10 cellular contexts compared by ENCODE assay signal in the genomic region with DNA sequence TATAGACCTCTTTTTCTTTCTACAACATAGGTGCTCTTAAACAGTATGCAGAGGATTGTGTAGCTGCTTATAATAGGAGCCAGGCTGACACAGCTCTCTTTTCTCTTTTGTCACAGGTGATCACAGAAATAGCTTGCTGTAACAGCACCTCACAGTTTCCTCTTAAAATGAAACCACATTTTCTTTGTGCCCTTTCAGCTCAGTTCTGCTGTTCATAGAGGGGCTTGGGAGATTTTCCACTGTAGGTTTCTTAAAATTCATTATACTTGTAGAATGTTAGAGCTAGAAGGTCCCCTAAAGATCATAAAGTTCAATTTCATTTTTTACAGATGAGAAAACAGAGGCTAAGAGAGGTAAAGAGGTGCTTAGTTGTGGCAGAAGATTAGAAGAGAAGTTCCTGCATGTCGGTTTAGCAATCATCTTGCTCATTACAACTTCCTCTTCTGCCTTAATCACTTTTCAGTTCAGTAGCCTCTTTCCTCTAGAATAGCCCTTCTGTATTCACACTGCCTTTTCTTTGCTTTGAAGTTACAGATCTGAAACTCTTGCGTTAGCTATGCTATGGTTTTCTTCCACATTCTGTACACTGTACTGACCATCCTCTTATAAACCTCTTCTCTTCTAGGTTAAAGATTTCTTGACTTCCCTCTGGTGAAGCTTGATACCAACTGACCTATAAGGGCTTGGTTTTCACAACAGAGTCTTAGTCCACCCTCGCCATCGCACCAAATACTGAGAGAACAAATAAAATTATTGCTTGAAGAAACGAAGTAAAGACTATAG. TPM values are rescaled to one million over a fixed set of nuclear protein-coding genes. Genes with fewer than 3 reads are reported as not detected.
DNase-seq lines count a peak whose midpoint lies in the region; ATAC-seq and TF ChIP-seq lines count a peak whose summit lies in the region.
"Had no signal": no experiment of that assay in that cellular context is flagged by ENCODE, and none has a peak within 500 bp of the region (broad histone marks: within the 10 kb centered on the region; RNA-seq: fewer than 3 reads in every experiment).

No MANE protein-coding gene starts in this region.

- H3K36me3 ChIP-seq in osteoblast (ENCODE audit: insufficient read depth, low read length) (peaks cover 6% of the 10 kb centered on the region), mesenchymal stem cell (ENCODE audit: control insufficient read depth in 1 of 2, insufficient read depth in 2 of 2, low read depth in 1 of 2, low read length in 2 of 2) (peaks cover 6 to 40% of the 10 kb centered on the region in 2 experiments)

- H4K91ac ChIP-seq in mesenchymal stem cell (ENCODE audit: low read length), result no peak overlapping the region

- H3K14ac ChIP-seq in mesenchymal stem cell (ENCODE audit: low read length in 2 of 2), result no peak overlapping the region

- H2BK12ac ChIP-seq in mesenchymal stem cell (ENCODE audit: low read length in 2 of 2), result no peak overlapping the region

- no peak overlapping the region for H2BK120ac ChIP-seq in mesenchymal stem cell (ENCODE audit: low read depth, low read length)

- TF ChIP-seq CTCF in osteoblast (IDR thresholded peaks at IDR 0.05; ENCODE audit: extremely low read depth, low read depth, low read length), result no peak

- H3K18ac ChIP-seq in mesenchymal stem cell (ENCODE audit: low read depth in 1 of 2, low read length in 2 of 2), result no peak overlapping the region

- H3K79me2 ChIP-seq in osteoblast (ENCODE audit: insufficient read depth, low read length), result no peaks in the 10 kb centered on the region

- H3K27me3 ChIP-seq in osteoblast (ENCODE audit: insufficient read depth, low read length), result no peaks in the 10 kb centered on the region
- H3K27me3 ChIP-seq in mesenchymal stem cell (ENCODE audit: control insufficient read depth in 1 of 2, insufficient read depth in 1 of 2, low read length in 2 of 2), result no peaks in the 10 kb centered on the region
- H3K27me3 ChIP-seq: heart right ventricle had no signal

- no peak overlapping the region for H3K9ac ChIP-seq in mesenchymal stem cell (ENCODE audit: low read length)

- no peak overlapping the region for H3K4ac ChIP-seq in mesenchymal stem cell (ENCODE audit: low read depth in 1 of 2, low read length in 2 of 2)

- H3K9me3 ChIP-seq in osteoblast (ENCODE audit: low read depth, low read length), result no peaks in the 10 kb centered on the region
- H3K9me3 ChIP-seq in mesenchymal stem cell (ENCODE audit: control insufficient read depth, low read length), result no peaks in the 10 kb centered on the region
- H3K9me3 ChIP-seq: heart right ventricle had no signal

- H3K27ac ChIP-seq in osteoblast (ENCODE audit: low read depth, low read length), result no peak overlapping the region
- no peak overlapping the region for H3K27ac ChIP-seq in mesenchymal stem cell (ENCODE audit: low read length, poor library complexity, severe bottlenecking)
- H3K27ac ChIP-seq: 22Rv1 had no signal

- no peak overlapping the region for H3K23ac ChIP-seq in mesenchymal stem cell (ENCODE audit: low read length in 2 of 2)

- H3K4me3 ChIP-seq in osteoblast (ENCODE audit: insufficient read depth, low read length) (no peak overlapping the region), mesenchymal stem cell (ENCODE audit: insufficient read depth in 1 of 2, low read depth in 1 of 2, low read length in 2 of 2) (no peak overlapping the region)

- no peaks in the 10 kb centered on the region for H3K79me1 ChIP-seq in mesenchymal stem cell (replicated peaks; ENCODE audit: low read length, poor library complexity, severe bottlenecking)

- H2BK15ac ChIP-seq in mesenchymal stem cell (ENCODE audit: low read depth, poor library complexity, severe bottlenecking), result no peak overlapping the region

- H3K4me1 ChIP-seq in osteoblast (ENCODE audit: insufficient read depth, low read length), result peaks cover 4% of the 10 kb centered on the region
- H3K4me1 ChIP-seq in mesenchymal stem cell (ENCODE audit: control insufficient read depth, insufficient read depth, low read depth, low read length), result no peaks in the 10 kb centered on the region

- ATAC-seq in activated CD4-positive, CD25-positive, alpha-beta regulatory T cell treated with anti-CD3 and anti-CD28 coated beads, Interleukin-2, amount 50 U/mL, for 24 hours, result peak; percentile 42 to 45
- ATAC-seq in HG02938 (IDR thresholded peaks at IDR 0.05; ENCODE audit: unreplicated experiment), result peak; percentile 59

- no peak overlapping the region for H4K8ac ChIP-seq in mesenchymal stem cell (ENCODE audit: low read length)

- no peaks in the 10 kb centered on the region for H4K20me1 ChIP-seq in osteoblast (ENCODE audit: insufficient read depth, low read length)

- H2AFZ ChIP-seq in osteoblast (ENCODE audit: low read length), result no peak overlapping the region
- no peak overlapping the region for H2AFZ ChIP-seq in mesenchymal stem cell (ENCODE audit: low read depth, low read length)

- peak overlapping the region; percentile 3 for H3K4me2 ChIP-seq in osteoblast (ENCODE audit: insufficient read depth, low read length)
- no peak overlapping the region for H3K4me2 ChIP-seq in mesenchymal stem cell (ENCODE audit: low read length, poor library complexity, severe bottlenecking)

- 93% methylated on average over 3 of the region's 5 CpGs for WGBS in mesenchymal stem cell

- no peak overlapping the region for H2AK5ac ChIP-seq in mesenchymal stem cell (ENCODE audit: low read length, severe bottlenecking)

- no peak overlapping the region for H2BK5ac ChIP-seq in mesenchymal stem cell (ENCODE audit: low read depth, low read length, poor library complexity, severe bottlenecking)

- DNase-seq in activated CD4-positive, CD25-positive, alpha-beta regulatory T cell treated with anti-CD3 and anti-CD28 coated beads, Interleukin-2, amount 50 U/mL, for 72 hours, result no peak
- DNase-seq in RPMI8226 (peak; percentile 80), osteoblast (ENCODE audit: insufficient read length, low spot score, missing footprints) (no peak), mesenchymal stem cell (no peak), LoVo (ENCODE audit: low spot score) (no peak), occipital lobe (lab: John Stamatoyannopoulos, UW) (no peak)
- DNase-seq: heart right ventricle had no signal

RNA-seq across cellular contexts. Expression of gene C21orf91, which starts 35.1 kb away (rescaled TPM):
- total RNA-seq in osteoblast (18.1 and 19.7 TPM in 2 replicates), occipital lobe (16.4 TPM)
- 20.5 TPM for polyA plus RNA-seq in mesenchymal stem cell (2013, experiment 1 of 2)
- polyA plus RNA-seq in mesenchymal stem cell (2013, experiment 2 of 2), result 21.6 TPM
